8 cellular contexts compared by ENCODE assay signal in genomic region chr5:32710335-32710858, GRCh38. TPM values are rescaled to one million over a fixed set of nuclear protein-coding genes. Genes with fewer than 3 reads are reported as not detected.
A peak's percentile ranks its signal among the peaks of the same experiment; 100 is the strongest.
DNase-seq lines count a peak whose midpoint lies in the region; ATAC-seq and TF ChIP-seq lines count a peak whose summit lies in the region.

No MANE protein-coding gene starts in this region.

- ATAC-seq in naive thymus-derived CD4-positive, alpha-beta T cell: peak; percentile 34

- POLR2A ChIA-PET in activated CD4-positive, alpha-beta T cell treated with anti-CD3 and anti-CD28 coated beads, Interleukin-2, amount 10 ng/mL, durations not matched to agents 7 days and 5 days (lab: Charles Lee): no interaction called here
- POLR2A ChIA-PET in RWPE1 (lab: Yijun Ruan, JAX; ENCODE audit: low non-redundant PET): no interaction called here
- POLR2A ChIA-PET in naive thymus-derived CD4-positive, alpha-beta T cell (lab: Charles Lee): no interaction called here

- no peaks in the 10 kb centered on the region for H3K9me3 ChIP-seq in naive thymus-derived CD4-positive, alpha-beta T cell (ENCODE audit: control insufficient read depth in 2 of 3, low read length in 3 of 3)

- H3K4me3 ChIP-seq in epithelial cell of esophagus (ENCODE audit: low read length): peak overlapping the region; percentile 75
- H3K4me3 ChIP-seq in naive thymus-derived CD4-positive, alpha-beta T cell (ENCODE audit: low read length): peak overlapping the region; percentile 46

- H3K4me1 ChIP-seq in naive thymus-derived CD4-positive, alpha-beta T cell (ENCODE audit: control insufficient read depth in 2 of 2, insufficient read depth in 2 of 2, low read length in 2 of 2): peaks cover 3 to 7% of the 10 kb centered on the region in 2 donors

- peak overlapping the region; percentile 78 for H3K27ac ChIP-seq in RWPE1
- H3K27ac ChIP-seq in naive thymus-derived CD4-positive, alpha-beta T cell (ENCODE audit: low read depth, low read length): no peak overlapping the region

- no peaks in the 10 kb centered on the region for H3K36me3 ChIP-seq in naive thymus-derived CD4-positive, alpha-beta T cell (ENCODE audit: control insufficient read depth in 2 of 3, insufficient read depth in 3 of 3, low read length in 3 of 3)

- H3K36me3 Mint-ChIP-seq in activated CD4-positive, alpha-beta T cell treated with anti-CD3 and anti-CD28 coated beads, Interleukin-2, amount 10 ng/mL, durations not matched to agents 7 days and 5 days (ENCODE audit: low read depth): no peaks in the 10 kb centered on the region
- H3K36me3 Mint-ChIP-seq in naive thymus-derived CD4-positive, alpha-beta T cell: peaks cover 0 to 1% (median 0%) of the 10 kb centered on the region in 5 donors

- intact Hi-C loops in naive thymus-derived CD4-positive, alpha-beta T cell (cut with micrococcal nuclease): loop anchor here in 1 of 2 donors (10.0 kb wide), 1 partner anchor 1224 kb away; the partner anchor contains the start of gene RXFP3

- TF ChIP-seq CTCF in RWPE1 (conservative IDR thresholded peaks at IDR 0.05; ENCODE audit: low read depth) (no peak), epithelial cell of esophagus (IDR thresholded peaks at IDR 0.05; ENCODE audit: insufficient read depth, low read depth, low read length, missing control alignments) (no peak)

- no peaks in the 10 kb centered on the region for H3K9me3 Mint-ChIP-seq in activated CD4-positive, alpha-beta T cell treated with anti-CD3 and anti-CD28 coated beads, Interleukin-2, amount 10 ng/mL, durations not matched to agents 7 days and 5 days
- peaks cover 0 to 4% (median 0%) of the 10 kb centered on the region in 11 donors for H3K9me3 Mint-ChIP-seq in naive thymus-derived CD4-positive, alpha-beta T cell

- peaks cover 0 to 5% of the 10 kb centered on the region in 2 donors for H3K27me3 ChIP-seq in naive thymus-derived CD4-positive, alpha-beta T cell (ENCODE audit: control insufficient read depth in 2 of 2, insufficient read depth in 2 of 2, low read length in 2 of 2)

- H3K4me3 Mint-ChIP-seq in activated CD4-positive, alpha-beta T cell treated with anti-CD3 and anti-CD28 coated beads, Interleukin-2, amount 10 ng/mL, durations not matched to agents 7 days and 5 days: peak overlapping the region; percentile 72
- peak overlapping the region; percentile 0 to 84 (median 74) for H3K4me3 Mint-ChIP-seq in naive thymus-derived CD4-positive, alpha-beta T cell

- H3K27me3 Mint-ChIP-seq in activated CD4-positive, alpha-beta T cell treated with anti-CD3 and anti-CD28 coated beads, Interleukin-2, amount 10 ng/mL, durations not matched to agents 7 days and 5 days: peaks cover 64% of the 10 kb centered on the region
- peaks cover 62 to 78% (median 67%) of the 10 kb centered on the region in 5 donors for H3K27me3 Mint-ChIP-seq in naive thymus-derived CD4-positive, alpha-beta T cell

- no peak for DNase-seq in activated CD4-positive, alpha-beta T cell treated with anti-CD3 and anti-CD28 coated beads, Interleukin-2, amount 10 ng/mL, durations not matched to agents 7 days and 5 days
- no peak for DNase-seq in activated CD4-positive, alpha-beta T cell treated with anti-CD3 and anti-CD28 coated beads, Interleukin-2, amount 50 U/mL, for 4 hours
- DNase-seq in RWPE1 (ENCODE audit: low spot score) (peak; percentile 25), epithelial cell of esophagus (ENCODE audit: low read depth) (no peak), SIG-M5 treated with dmso at 0.1 percent for 504 hours (lab: John Stamatoyannopoulos, UW; ENCODE audit: unreplicated experiment) (no peak), DMS 273 treated with DMSO at 0.1 percent for 48 hours (lab: John Stamatoyannopoulos, UW) (no peak), nucleus accumbens (lab: John Stamatoyannopoulos, UW) (no peak)
- DNase-seq in naive thymus-derived CD4-positive, alpha-beta T cell: no peak

- no peak overlapping the region for H3K27ac Mint-ChIP-seq in activated CD4-positive, alpha-beta T cell treated with anti-CD3 and anti-CD28 coated beads, Interleukin-2, amount 10 ng/mL, durations not matched to agents 7 days and 5 days
- H3K27ac Mint-ChIP-seq in naive thymus-derived CD4-positive, alpha-beta T cell: peak overlapping the region in 1 of 9 donors; percentile 33

- H3K4me1 Mint-ChIP-seq in activated CD4-positive, alpha-beta T cell treated with anti-CD3 and anti-CD28 coated beads, Interleukin-2, amount 10 ng/mL, durations not matched to agents 7 days and 5 days: peaks cover 26% of the 10 kb centered on the region
- H3K4me1 Mint-ChIP-seq in naive thymus-derived CD4-positive, alpha-beta T cell: peaks cover 18 to 35% (median 28%) of the 10 kb centered on the region in 7 donors

- CTCF ChIA-PET in activated CD4-positive, alpha-beta T cell treated with anti-CD3 and anti-CD28 coated beads, Interleukin-2, amount 10 ng/mL, durations not matched to agents 7 days and 5 days (lab: Charles Lee): no interaction called here
- CTCF ChIA-PET in RWPE1 (lab: Yijun Ruan, JAX): interaction anchor here (0.6 to 2.5 kb wide), 6 partner anchors 42 to 589 kb away, joined by 3 to 10 read pairs (median 4); no protein-coding TSS in a partner anchor
- CTCF ChIA-PET in naive thymus-derived CD4-positive, alpha-beta T cell (lab: Charles Lee): no interaction called here

RNA-seq across cellular contexts. Expression of gene NPR3, which starts 0.7 kb away (rescaled TPM):
- total RNA-seq in activated CD4-positive, alpha-beta T cell treated with anti-CD3 and anti-CD28 coated beads, Interleukin-2, amount 10 ng/mL, durations not matched to agents 7 days and 5 days: not detected
- 1 to 10 TPM in 1 of 5 experiments, under 1 TPM in 1, not detected in 3; 0.56 to 1.4 TPM for total RNA-seq in naive thymus-derived CD4-positive, alpha-beta T cell
- polyA plus RNA-seq in naive thymus-derived CD4-positive, alpha-beta T cell: not detected
